7 cellular contexts compared by ENCODE assay signal in the genomic region with DNA sequence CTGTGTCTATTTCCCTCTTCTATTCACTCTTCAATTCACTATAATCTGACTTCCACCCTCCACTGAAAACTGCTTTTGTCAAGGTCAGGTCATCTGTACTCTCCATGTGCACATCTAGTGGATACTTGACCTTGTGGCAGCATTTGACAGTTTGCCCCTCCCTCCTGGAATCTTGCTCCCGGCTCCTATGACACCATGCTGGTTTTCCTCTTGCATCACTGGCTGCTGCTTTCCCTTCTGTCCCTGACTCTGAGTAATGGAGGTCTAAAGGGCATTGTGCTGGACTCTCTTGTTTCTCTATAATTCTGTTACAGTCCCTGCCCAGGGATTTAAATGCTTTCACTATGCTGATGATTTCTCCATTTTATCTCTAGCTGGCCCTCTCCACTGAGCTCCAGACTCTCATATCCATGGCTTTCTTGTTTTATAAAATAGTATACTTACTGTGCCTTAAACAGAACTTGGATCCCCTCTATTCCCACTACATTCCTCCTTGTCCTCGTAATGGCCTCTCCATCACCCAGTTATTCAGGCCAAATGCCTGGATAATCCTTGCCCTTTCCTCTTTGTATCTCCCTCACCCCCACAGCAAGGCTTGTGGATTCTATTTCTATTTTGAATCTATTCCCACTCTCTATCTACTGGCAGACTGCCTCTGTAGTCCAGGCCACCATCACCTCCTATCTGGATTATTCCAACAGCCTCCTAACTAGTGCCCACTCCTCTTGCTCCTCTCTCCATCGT. TPM values are rescaled to one million over a fixed set of nuclear protein-coding genes. Genes with fewer than 3 reads are reported as not detected.
A peak's percentile ranks its signal among the peaks of the same experiment; 100 is the strongest.
DNase-seq lines count a peak whose midpoint lies in the region; ATAC-seq and TF ChIP-seq lines count a peak whose summit lies in the region.

No MANE protein-coding gene starts in this region.

- no peak for TF ChIP-seq CTCF in astrocyte of the spinal cord (IDR thresholded peaks at IDR 0.05; ENCODE audit: low read depth, low read length)
- TF ChIP-seq CTCF in thyroid gland (IDR thresholded peaks at IDR 0.05), result no peak

- H3K27ac ChIP-seq in thyroid gland, result peak overlapping the region in 2 of 3 donors; percentile 34 to 52

- no peak overlapping the region for H3K4me3 ChIP-seq in astrocyte of the spinal cord (ENCODE audit: low read depth, low read length)
- H3K4me3 ChIP-seq in thyroid gland (replicated peaks in 1 of 3), result no peak overlapping the region

- peaks cover 0 to 7% of the 10 kb centered on the region in 2 donors for H3K36me3 ChIP-seq in thyroid gland

- H3K9me3 ChIP-seq in thyroid gland, result no peaks in the 10 kb centered on the region

- peaks cover 0 to 10% of the 10 kb centered on the region in 2 donors for H3K4me1 ChIP-seq in thyroid gland

- ATAC-seq in HG02763 (IDR thresholded peaks at IDR 0.05; ENCODE audit: unreplicated experiment), result no peak
- ATAC-seq in HG03135 (IDR thresholded peaks at IDR 0.05; ENCODE audit: unreplicated experiment), result no peak
- no peak for ATAC-seq in GM18519 (IDR thresholded peaks at IDR 0.05; ENCODE audit: low FRiP score, unreplicated experiment)

- intact Hi-C loops in thyroid gland (cut with DNase I), result no loop called here

- no peak for TF ChIP-seq POLR2A in thyroid gland (IDR thresholded peaks at IDR 0.05)

- H3K27me3 ChIP-seq in thyroid gland, result no peaks in the 10 kb centered on the region

- DNase-seq in HS-5 (ENCODE audit: low read depth) (peak; percentile 48), astrocyte of the spinal cord (ENCODE audit: low read depth, low spot score) (peak; percentile 67), iris pigment epithelial cell (ENCODE audit: low read depth) (peak; percentile 90), thyroid gland (peak; percentile 6 to 17)

- WGBS in thyroid gland, 2 donors, result 68 to 75% methylated on average over 3 of the region's 3 CpGs

- in situ Hi-C loops in astrocyte of the spinal cord (cut with HindIII; ENCODE audit: low sequenced_read_pairs), result no loop called here

RNA-seq across cellular contexts. Expression of a gene that starts 36.8 kb away (rescaled TPM):
- total RNA-seq in thyroid gland, result 100 to 1,000 TPM in 2 of 4 donors, 10 to 100 TPM in 2; 80.8 to 125 (median 101) TPM

Comparison
In these comparisons a context has a peak if more than half of its experiments do, and no peak if none do; other contexts are left out.
1. DNase-seq: peak in every context shown above with its lines; median percentile 90 in iris pigment epithelial cell; 67 in astrocyte of the spinal cord; 48 in HS-5; 12 in thyroid gland.